Comparison of ENCODE assay signal across 1 cellular context in the genomic region with DNA sequence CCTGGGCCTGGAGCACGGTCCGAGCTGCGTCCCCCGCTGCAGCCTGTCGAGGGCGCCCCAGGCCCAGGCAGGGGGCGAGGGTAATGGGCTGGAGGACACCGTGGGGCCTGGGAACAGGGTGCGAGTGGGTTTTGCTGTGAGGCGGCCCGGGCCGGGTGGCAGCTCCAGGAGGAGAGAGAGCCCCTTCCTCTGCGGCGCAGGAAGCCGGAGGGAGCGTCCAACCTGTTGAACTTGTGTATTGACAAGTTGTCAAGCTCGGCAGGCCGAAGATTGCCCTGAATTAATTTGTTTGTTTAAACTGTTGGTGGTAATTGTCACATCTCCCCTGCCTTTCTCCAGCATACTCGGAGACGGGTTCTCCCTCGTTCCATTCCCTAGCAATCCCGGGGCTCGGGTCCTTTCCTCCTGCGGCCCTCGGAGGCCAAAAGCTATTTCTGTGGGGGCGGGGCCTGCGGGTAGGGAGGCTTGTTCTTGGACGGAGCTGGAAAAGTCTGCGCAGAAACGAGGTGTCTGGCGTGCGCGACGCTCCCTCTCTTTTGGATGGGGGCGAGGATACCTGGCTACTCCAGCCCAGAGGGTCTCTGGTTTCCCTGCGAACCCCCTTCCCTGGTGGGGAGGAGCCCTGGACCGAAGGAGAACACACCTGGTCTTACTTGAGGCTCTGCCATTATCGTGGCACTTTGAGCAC.
TF ChIP-seq lines count a peak whose summit lies in the region.

No MANE protein-coding gene starts in this region.

TF ChIP-seq in GM12891, 5 proteins besides CTCF, POLR2A, EP300 and RAD21:
- no peak for TF ChIP-seq PAX5 (IDR thresholded peaks at IDR 0.05; ENCODE audit: insufficient read depth, low read length, severe bottlenecking)
